ENCODE assay signal across 17 cellular contexts in the genomic region with DNA sequence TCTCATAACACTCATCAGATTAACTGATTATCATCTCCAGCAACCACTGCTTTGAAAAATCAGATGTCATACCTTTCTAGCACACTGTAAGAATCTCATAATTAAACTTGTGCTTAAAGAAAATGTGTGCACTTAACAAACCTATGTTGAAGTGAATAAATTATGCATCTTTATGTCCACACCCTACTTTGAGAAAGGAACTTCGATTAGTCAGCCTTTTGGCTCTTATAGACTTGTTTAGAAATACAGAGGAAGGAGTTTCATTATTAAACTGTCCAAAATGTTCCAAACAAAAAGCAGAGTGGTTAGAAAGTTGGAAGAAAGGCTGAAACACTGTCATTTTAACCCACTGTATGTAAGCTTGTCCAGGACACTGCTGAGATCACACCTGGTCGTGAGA.
DNase-seq lines count a peak whose midpoint lies in the region; ATAC-seq, FAIRE-seq and TF ChIP-seq lines count a peak whose summit lies in the region.
"Had no signal": no experiment of that assay in that cellular context is flagged by ENCODE, and none has a peak within 500 bp of the region (broad histone marks: within the 10 kb centered on the region; RNA-seq: fewer than 3 reads in every experiment).

No MANE protein-coding gene starts in this region.

- TF ChIP-seq POLR2A in lower leg skin (IDR thresholded peaks at IDR 0.05): no peak

- H3K36me3 ChIP-seq in RWPE2 (ENCODE audit: low read depth) (no peaks in the 10 kb centered on the region), bronchial epithelial cell (ENCODE audit: control insufficient read depth, insufficient read depth, low read length) (no peaks in the 10 kb centered on the region)

- ATAC-seq in RWPE2 (ENCODE audit: low read depth) (peak; percentile 58; the same call in 1 of the 3 replicates), GM19467 (IDR thresholded peaks at IDR 0.05; ENCODE audit: unreplicated experiment) (no peak), GM19328 (IDR thresholded peaks at IDR 0.05; ENCODE audit: unreplicated experiment) (no peak)
- ATAC-seq: A549; CD8-positive, alpha-beta T cell had no signal

- WGBS in lower leg skin, 2 donors: 31 to 33% methylated on average over 2 of the region's 2 CpGs

- TF ChIP-seq CTCF in RWPE2 (IDR thresholded peaks at IDR 0.05; ENCODE audit: poor library complexity, severe bottlenecking): no peak
- TF ChIP-seq CTCF in bronchial epithelial cell (IDR thresholded peaks at IDR 0.05; ENCODE audit: insufficient read depth, low read length, severe bottlenecking): no peak
- no peak for TF ChIP-seq CTCF in fibroblast of villous mesenchyme (IDR thresholded peaks at IDR 0.05; ENCODE audit: insufficient read depth, low read depth, low read length)
- no peak for TF ChIP-seq CTCF in lower leg skin (IDR thresholded peaks at IDR 0.05)

- H3K4me1 ChIP-seq in RWPE2 (ENCODE audit: insufficient read depth, poor library complexity, severe bottlenecking): peaks cover 4% of the 10 kb centered on the region

- in situ Hi-C loops in ACHN (cut with HindIII; ENCODE audit: low pct_ligation_motif_present, low pct_unique_long_range_greater_than_20kb, low sequenced_read_pairs): no loop called here

- H3K27me3 ChIP-seq in RWPE2 (ENCODE audit: insufficient read depth, poor library complexity, severe bottlenecking) (no peaks in the 10 kb centered on the region), bronchial epithelial cell (ENCODE audit: control insufficient read depth, insufficient read depth, low read length) (no peaks in the 10 kb centered on the region)

- no peak for DNase-seq in RWPE2 (ENCODE audit: low spot score)
- peak; percentile 13 for DNase-seq in bronchial epithelial cell (ENCODE audit: low read depth)
- DNase-seq in fibroblast of villous mesenchyme (ENCODE audit: low read depth): peak; percentile 30
- no peak for DNase-seq in ACHN
- DNase-seq in lower leg skin (ENCODE audit: low spot score in 2 of 2): no peak
- DNase-seq: CD8-positive, alpha-beta T cell; COR-L47; DMS153; DMS79 treated with DMSO at 0.1 percent for 48 hours; EL; GOT3; H9 had no signal

- FAIRE-seq in bronchial epithelial cell (lab: Jason Lieb, UNC): no peak
- FAIRE-seq: G401.6, GM12891 had no signal

- intact Hi-C loops in lower leg skin (cut with DNase I; ENCODE audit: low total_unique reads): no loop called here

- no peaks in the 10 kb centered on the region for H3K9me3 ChIP-seq in RWPE2 (ENCODE audit: severe bottlenecking)
- H3K9me3 ChIP-seq: A549 had no signal

- H3K27ac ChIP-seq in RWPE2 (ENCODE audit: poor library complexity, severe bottlenecking): peak overlapping the region; percentile 32
- H3K27ac ChIP-seq: A549 had no signal

- H3K4me3 ChIP-seq in RWPE2 (ENCODE audit: severe bottlenecking) (no peak overlapping the region), bronchial epithelial cell (ENCODE audit: low read depth, low read length) (no peak overlapping the region), fibroblast of villous mesenchyme (ENCODE audit: low read depth, low read length) (no peak overlapping the region), lower leg skin (ENCODE audit: low read depth, poor library complexity, severe bottlenecking) (no peak overlapping the region)
- H3K4me3 ChIP-seq: A549 had no signal

Comparison
In these comparisons a context has a peak if more than half of its experiments do, and no peak if none do; other contexts are left out.
1. DNase-seq: peak in bronchial epithelial cell (single experiment) and fibroblast of villous mesenchyme (single experiment); none in RWPE2 (single experiment), ACHN (single experiment) and lower leg skin (0 of 2).